ENCODE assay signal across 4 cellular contexts in the genomic region with DNA sequence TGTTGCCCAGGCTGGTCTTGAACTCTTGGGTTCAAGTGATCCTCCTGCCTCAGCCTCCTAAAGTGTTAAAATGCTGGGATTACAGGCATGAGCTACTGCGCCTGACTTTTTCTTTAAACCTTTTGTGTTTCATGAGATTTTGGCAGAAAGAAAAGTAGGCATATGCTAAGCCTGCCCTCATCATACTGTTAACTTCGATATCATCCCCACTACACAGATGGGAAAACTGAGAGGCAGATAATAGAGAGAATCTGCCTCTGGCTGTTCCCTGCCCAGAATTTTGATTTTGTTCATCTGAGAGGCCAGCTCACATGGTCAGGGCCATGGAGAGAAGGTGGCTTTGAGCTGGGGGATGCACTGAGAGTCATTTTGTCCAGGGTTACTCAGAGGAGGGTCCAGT.
"Had no signal": no experiment of that assay in that cellular context is flagged by ENCODE, and none has a peak within 500 bp of the region (broad histone marks: within the 10 kb centered on the region; RNA-seq: fewer than 3 reads in every experiment).

No MANE protein-coding gene starts in this region.

- H3K27me3 Mint-ChIP-seq: IgD-negative memory B cell had no signal

- H3K4me1 Mint-ChIP-seq: GM23338 had no signal

- H3K4me3 Mint-ChIP-seq: GM23338, H9, IgD-negative memory B cell had no signal

- DNase-seq: H9, HCEC 1CT had no signal

- H3K9me3 Mint-ChIP-seq: GM23338, H9, IgD-negative memory B cell had no signal

- H3K4me3 ChIP-seq: GM23338 had no signal
